In the genomic region with DNA sequence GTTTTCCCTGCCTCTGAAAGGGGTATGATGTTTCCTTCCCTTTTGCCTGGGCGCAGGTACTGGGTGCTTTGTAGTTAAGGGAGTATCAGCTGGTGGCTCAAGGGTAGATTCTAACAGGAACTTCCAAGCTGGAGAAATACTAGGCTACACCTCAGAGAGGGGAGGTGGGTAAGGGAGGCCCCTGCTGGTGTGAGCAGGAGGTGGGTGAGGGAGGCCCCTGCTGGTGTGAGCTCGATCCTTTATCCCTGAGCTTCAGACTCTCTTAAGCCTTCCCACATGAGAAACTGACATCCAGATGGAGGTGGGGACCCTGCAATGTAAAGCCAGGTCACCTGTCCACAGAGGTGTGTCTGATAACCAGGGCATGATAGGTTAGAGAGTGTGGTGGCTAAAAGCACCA, we compare ENCODE assay signal across 1 cellular context.
TF ChIP-seq lines count a peak whose summit lies in the region.

No MANE protein-coding gene starts in this region.

TF ChIP-seq in WTC11, 78 proteins besides CTCF, POLR2A, EP300 and RAD21 (continued from another document):
- TF ChIP-seq, protein P1, sequence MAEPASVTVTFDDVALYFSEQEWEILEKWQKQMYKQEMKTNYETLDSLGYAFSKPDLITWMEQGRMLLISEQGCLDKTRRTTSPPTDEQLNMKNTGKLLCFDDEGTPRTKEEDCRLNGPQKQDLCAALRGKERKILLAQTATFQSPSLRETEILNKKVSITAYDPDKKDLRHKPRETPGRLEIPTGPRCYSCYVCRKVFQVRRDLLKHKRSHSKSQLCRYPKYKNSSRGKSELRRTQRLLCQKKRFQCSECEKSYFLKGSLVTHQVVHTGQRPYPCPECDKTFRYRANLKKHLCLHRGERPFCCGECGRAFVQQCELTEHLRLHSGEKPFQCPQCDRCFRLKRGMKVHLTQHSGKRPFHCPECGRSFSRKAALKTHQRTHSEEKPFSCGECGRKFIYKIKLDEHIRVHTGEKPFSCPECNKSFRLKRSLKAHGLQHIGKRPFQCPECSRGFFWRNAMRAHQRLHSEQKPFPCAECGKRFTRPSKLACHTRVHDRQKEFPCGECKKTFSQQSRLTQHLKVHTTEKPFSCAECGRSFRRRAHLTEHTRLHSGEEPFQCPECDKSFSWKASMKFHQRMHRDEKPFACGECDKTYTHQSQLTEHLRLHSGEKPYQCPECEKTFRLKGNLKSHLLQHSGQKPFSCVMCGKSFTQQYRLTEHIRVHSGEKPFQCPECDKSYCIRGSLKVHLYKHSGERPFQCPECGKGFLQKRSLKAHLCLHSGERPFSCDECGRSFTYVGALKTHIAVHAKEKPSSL (CRISPR knock-in tag; conservative IDR thresholded peaks at IDR 0.05): no peak
- no peak for TF ChIP-seq GTF2I (CRISPR knock-in tag; conservative IDR thresholded peaks at IDR 0.05)
